Comparison of ENCODE assay signal across 1 cellular context in the genomic region with DNA sequence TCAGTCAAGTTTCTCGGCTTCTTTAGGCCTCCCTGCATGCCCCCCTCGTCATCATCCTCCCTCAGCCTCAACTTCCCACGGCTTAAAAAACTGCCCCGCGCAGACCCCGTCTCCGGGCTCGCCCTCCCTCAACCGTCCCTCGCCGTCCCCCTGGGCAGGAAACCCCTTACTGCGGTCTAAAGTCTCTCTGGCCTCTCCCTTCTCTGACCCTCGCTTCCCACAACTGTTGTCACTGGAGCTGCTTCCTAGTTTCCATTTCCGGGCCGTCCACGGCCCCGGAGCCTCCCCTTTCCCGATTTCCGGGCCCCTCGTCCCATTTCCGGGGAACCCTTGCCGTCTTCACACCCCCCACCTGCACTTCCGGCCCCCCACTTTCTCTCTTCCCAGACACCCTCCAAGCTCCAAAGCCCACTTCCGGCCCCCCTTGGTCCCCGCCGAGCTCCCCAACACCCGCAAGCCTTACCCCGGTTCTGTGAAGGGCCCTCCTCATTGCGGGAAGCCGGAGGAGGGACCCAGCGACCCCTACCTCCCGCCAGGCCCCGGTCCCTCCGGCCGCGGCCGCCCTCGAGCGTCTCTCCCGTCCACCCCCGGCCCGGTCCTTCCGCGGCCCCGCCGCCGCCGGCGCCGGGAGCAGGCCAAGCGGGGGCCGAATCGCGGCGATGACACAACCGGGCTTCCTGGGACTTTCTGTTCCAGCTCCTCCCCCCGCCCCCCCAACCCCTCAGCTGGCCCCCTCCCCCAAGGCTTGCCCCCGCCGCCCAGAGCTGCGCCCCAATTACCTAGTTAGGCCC.
TF ChIP-seq lines count a peak whose summit lies in the region.

No MANE protein-coding gene starts in this region.

TF ChIP-seq in GM12878, 131 proteins besides CTCF, POLR2A, EP300 and RAD21 (continued from another document and continues in another):
- TF ChIP-seq, protein P1, sequence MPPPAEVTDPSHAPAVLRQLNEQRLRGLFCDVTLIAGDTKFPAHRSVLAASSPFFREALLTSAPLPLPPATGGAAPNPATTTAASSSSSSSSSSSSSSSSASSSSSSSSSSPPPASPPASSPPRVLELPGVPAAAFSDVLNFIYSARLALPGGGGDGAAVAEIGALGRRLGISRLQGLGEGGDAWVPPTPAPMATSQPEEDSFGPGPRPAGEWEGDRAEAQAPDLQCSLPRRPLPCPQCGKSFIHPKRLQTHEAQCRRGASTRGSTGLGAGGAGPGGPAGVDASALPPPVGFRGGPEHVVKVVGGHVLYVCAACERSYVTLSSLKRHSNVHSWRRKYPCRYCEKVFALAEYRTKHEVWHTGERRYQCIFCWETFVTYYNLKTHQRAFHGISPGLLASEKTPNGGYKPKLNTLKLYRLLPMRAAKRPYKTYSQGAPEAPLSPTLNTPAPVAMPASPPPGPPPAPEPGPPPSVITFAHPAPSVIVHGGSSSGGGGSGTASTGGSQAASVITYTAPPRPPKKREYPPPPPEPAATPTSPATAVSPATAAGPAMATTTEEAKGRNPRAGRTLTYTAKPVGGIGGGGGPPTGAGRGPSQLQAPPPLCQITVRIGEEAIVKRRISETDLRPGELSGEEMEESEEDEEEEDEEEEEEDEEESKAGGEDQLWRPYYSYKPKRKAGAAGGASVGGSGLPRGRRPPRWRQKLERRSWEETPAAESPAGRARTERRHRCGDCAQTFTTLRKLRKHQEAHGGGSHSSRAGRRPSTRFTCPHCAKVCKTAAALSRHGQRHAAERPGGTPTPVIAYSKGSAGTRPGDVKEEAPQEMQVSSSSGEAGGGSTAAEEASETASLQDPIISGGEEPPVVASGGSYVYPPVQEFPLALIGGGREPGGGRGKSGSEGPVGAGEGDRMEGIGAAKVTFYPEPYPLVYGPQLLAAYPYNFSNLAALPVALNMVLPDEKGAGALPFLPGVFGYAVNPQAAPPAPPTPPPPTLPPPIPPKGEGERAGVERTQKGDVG (CRISPR knock-in tag; IDR thresholded peaks at IDR 0.05): no peak
- TF ChIP-seq ASH2L (IDR thresholded peaks at IDR 0.05; ENCODE audit: borderline replicate concordance, low read depth): no peak
- TF ChIP-seq, protein P2, sequence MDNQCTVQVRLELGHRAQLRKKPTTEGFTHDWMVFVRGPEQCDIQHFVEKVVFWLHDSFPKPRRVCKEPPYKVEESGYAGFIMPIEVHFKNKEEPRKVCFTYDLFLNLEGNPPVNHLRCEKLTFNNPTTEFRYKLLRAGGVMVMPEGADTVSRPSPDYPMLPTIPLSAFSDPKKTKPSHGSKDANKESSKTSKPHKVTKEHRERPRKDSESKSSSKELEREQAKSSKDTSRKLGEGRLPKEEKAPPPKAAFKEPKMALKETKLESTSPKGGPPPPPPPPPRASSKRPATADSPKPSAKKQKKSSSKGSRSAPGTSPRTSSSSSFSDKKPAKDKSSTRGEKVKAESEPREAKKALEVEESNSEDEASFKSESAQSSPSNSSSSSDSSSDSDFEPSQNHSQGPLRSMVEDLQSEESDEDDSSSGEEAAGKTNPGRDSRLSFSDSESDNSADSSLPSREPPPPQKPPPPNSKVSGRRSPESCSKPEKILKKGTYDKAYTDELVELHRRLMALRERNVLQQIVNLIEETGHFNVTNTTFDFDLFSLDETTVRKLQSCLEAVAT (IDR thresholded peaks at IDR 0.05): peak; percentile 31; the same call in 1 of the 2 replicates
- TF ChIP-seq MYC (IDR thresholded peaks at IDR 0.05; ENCODE audit: insufficient read depth, insufficient read length, insufficient replicate concordance, low read length, severe bottlenecking): no peak
- peak; percentile 37 for TF ChIP-seq RUNX3 (IDR thresholded peaks at IDR 0.05; ENCODE audit: low read length)
- no peak for TF ChIP-seq CBX3 (IDR thresholded peaks at IDR 0.05; ENCODE audit: borderline replicate concordance, low read depth)
- no peak for TF ChIP-seq MEF2B (IDR thresholded peaks at IDR 0.05; ENCODE audit: partially characterized antibody, poor library complexity, severe bottlenecking)
- TF ChIP-seq SMARCA5 (IDR thresholded peaks at IDR 0.05): peak; percentile 33; the same call in 1 of the 2 replicates
- no peak for TF ChIP-seq CEBPB (IDR thresholded peaks at IDR 0.05; ENCODE audit: borderline replicate concordance in 1 of 2, low read depth in 2 of 2, low read length in 2 of 2)
- TF ChIP-seq IKZF2 (IDR thresholded peaks at IDR 0.05): peak; percentile 94 to 96
- no peak; the same call in 1 of the 2 replicates for TF ChIP-seq CREB1 (IDR thresholded peaks at IDR 0.05; ENCODE audit: low read depth)
- peak; percentile 64 for TF ChIP-seq ATF7 (IDR thresholded peaks at IDR 0.05; ENCODE audit: low read depth)
- TF ChIP-seq POU2F2 (IDR thresholded peaks at IDR 0.05; ENCODE audit: borderline replicate concordance, low read depth, low read length): no peak
- TF ChIP-seq GATAD2B (conservative IDR thresholded peaks at IDR 0.05; ENCODE audit: low read depth): peak; percentile 82
- 0 out of 2 replicates have a peak, but pooled peaks have one; percentile 28 for TF ChIP-seq POLR2AphosphoS5 (IDR thresholded peaks at IDR 0.05; ENCODE audit: low read length)
- TF ChIP-seq KLF5 (IDR thresholded peaks at IDR 0.05; ENCODE audit: partially characterized antibody): no peak
- TF ChIP-seq EED (IDR thresholded peaks at IDR 0.05; ENCODE audit: low read depth): peak; percentile 90
- TF ChIP-seq ESRRA (IDR thresholded peaks at IDR 0.05; ENCODE audit: low read length): no peak
- TF ChIP-seq, protein P3, sequence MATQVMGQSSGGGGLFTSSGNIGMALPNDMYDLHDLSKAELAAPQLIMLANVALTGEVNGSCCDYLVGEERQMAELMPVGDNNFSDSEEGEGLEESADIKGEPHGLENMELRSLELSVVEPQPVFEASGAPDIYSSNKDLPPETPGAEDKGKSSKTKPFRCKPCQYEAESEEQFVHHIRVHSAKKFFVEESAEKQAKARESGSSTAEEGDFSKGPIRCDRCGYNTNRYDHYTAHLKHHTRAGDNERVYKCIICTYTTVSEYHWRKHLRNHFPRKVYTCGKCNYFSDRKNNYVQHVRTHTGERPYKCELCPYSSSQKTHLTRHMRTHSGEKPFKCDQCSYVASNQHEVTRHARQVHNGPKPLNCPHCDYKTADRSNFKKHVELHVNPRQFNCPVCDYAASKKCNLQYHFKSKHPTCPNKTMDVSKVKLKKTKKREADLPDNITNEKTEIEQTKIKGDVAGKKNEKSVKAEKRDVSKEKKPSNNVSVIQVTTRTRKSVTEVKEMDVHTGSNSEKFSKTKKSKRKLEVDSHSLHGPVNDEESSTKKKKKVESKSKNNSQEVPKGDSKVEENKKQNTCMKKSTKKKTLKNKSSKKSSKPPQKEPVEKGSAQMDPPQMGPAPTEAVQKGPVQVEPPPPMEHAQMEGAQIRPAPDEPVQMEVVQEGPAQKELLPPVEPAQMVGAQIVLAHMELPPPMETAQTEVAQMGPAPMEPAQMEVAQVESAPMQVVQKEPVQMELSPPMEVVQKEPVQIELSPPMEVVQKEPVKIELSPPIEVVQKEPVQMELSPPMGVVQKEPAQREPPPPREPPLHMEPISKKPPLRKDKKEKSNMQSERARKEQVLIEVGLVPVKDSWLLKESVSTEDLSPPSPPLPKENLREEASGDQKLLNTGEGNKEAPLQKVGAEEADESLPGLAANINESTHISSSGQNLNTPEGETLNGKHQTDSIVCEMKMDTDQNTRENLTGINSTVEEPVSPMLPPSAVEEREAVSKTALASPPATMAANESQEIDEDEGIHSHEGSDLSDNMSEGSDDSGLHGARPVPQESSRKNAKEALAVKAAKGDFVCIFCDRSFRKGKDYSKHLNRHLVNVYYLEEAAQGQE (IDR thresholded peaks at IDR 0.05; ENCODE audit: low read depth, low read length): no peak
- TF ChIP-seq STAT3 (IDR thresholded peaks at IDR 0.05; ENCODE audit: low read depth, low read length): no peak
- no peak for TF ChIP-seq NRF1 (conservative IDR thresholded peaks at IDR 0.05; ENCODE audit: low read depth, low read length)
- no peak for TF ChIP-seq JUNB (IDR thresholded peaks at IDR 0.05)
- peak; percentile 53 for TF ChIP-seq NBN (IDR thresholded peaks at IDR 0.05)
- TF ChIP-seq, protein P4, sequence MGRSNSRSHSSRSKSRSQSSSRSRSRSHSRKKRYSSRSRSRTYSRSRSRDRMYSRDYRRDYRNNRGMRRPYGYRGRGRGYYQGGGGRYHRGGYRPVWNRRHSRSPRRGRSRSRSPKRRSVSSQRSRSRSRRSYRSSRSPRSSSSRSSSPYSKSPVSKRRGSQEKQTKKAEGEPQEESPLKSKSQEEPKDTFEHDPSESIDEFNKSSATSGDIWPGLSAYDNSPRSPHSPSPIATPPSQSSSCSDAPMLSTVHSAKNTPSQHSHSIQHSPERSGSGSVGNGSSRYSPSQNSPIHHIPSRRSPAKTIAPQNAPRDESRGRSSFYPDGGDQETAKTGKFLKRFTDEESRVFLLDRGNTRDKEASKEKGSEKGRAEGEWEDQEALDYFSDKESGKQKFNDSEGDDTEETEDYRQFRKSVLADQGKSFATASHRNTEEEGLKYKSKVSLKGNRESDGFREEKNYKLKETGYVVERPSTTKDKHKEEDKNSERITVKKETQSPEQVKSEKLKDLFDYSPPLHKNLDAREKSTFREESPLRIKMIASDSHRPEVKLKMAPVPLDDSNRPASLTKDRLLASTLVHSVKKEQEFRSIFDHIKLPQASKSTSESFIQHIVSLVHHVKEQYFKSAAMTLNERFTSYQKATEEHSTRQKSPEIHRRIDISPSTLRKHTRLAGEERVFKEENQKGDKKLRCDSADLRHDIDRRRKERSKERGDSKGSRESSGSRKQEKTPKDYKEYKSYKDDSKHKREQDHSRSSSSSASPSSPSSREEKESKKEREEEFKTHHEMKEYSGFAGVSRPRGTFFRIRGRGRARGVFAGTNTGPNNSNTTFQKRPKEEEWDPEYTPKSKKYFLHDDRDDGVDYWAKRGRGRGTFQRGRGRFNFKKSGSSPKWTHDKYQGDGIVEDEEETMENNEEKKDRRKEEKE (IDR thresholded peaks at IDR 0.05): no peak
- TF ChIP-seq ZNF217 (IDR thresholded peaks at IDR 0.05): no peak
- no peak for TF ChIP-seq NR2F1 (conservative IDR thresholded peaks at IDR 0.05)
- TF ChIP-seq, protein P5, sequence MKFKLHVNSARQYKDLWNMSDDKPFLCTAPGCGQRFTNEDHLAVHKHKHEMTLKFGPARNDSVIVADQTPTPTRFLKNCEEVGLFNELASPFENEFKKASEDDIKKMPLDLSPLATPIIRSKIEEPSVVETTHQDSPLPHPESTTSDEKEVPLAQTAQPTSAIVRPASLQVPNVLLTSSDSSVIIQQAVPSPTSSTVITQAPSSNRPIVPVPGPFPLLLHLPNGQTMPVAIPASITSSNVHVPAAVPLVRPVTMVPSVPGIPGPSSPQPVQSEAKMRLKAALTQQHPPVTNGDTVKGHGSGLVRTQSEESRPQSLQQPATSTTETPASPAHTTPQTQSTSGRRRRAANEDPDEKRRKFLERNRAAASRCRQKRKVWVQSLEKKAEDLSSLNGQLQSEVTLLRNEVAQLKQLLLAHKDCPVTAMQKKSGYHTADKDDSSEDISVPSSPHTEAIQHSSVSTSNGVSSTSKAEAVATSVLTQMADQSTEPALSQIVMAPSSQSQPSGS (IDR thresholded peaks at IDR 0.05; ENCODE audit: low read length): no peak
- peak; percentile 85 to 98; a peak in 3 of 4 replicates for TF ChIP-seq ETV6 (conservative IDR thresholded peaks at IDR 0.05 in 1 of 2, IDR thresholded peaks at IDR 0.05 in 1 of 2; ENCODE audit: borderline replicate concordance in 1 of 2, low read depth in 1 of 2)
- no peak for TF ChIP-seq WRNIP1 (IDR thresholded peaks at IDR 0.05; ENCODE audit: borderline replicate concordance, low read depth, low read length)
- TF ChIP-seq HDAC6 (IDR thresholded peaks at IDR 0.05; ENCODE audit: unreplicated experiment): no peak
- TF ChIP-seq SP1 (IDR thresholded peaks at IDR 0.05; ENCODE audit: low read depth, low read length): no peak
- no peak for TF ChIP-seq RFX5 (IDR thresholded peaks at IDR 0.05; ENCODE audit: low read depth, low read length)
- TF ChIP-seq, protein P6, sequence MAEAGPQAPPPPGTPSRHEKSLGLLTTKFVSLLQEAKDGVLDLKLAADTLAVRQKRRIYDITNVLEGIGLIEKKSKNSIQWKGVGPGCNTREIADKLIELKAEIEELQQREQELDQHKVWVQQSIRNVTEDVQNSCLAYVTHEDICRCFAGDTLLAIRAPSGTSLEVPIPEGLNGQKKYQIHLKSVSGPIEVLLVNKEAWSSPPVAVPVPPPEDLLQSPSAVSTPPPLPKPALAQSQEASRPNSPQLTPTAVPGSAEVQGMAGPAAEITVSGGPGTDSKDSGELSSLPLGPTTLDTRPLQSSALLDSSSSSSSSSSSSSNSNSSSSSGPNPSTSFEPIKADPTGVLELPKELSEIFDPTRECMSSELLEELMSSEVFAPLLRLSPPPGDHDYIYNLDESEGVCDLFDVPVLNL (IDR thresholded peaks at IDR 0.05; ENCODE audit: low read depth, low read length): no peak
- TF ChIP-seq, protein P7, sequence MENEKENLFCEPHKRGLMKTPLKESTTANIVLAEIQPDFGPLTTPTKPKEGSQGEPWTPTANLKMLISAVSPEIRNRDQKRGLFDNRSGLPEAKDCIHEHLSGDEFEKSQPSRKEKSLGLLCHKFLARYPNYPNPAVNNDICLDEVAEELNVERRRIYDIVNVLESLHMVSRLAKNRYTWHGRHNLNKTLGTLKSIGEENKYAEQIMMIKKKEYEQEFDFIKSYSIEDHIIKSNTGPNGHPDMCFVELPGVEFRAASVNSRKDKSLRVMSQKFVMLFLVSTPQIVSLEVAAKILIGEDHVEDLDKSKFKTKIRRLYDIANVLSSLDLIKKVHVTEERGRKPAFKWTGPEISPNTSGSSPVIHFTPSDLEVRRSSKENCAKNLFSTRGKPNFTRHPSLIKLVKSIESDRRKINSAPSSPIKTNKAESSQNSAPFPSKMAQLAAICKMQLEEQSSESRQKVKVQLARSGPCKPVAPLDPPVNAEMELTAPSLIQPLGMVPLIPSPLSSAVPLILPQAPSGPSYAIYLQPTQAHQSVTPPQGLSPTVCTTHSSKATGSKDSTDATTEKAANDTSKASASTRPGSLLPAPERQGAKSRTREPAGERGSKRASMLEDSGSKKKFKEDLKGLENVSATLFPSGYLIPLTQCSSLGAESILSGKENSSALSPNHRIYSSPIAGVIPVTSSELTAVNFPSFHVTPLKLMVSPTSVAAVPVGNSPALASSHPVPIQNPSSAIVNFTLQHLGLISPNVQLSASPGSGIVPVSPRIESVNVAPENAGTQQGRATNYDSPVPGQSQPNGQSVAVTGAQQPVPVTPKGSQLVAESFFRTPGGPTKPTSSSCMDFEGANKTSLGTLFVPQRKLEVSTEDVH (IDR thresholded peaks at IDR 0.05; ENCODE audit: low read depth, partially characterized antibody): peak; percentile 71
- TF ChIP-seq BACH1 (IDR thresholded peaks at IDR 0.05; ENCODE audit: borderline replicate concordance): no peak; the same call in 1 of the 2 replicates
- no peak for TF ChIP-seq BMI1 (IDR thresholded peaks at IDR 0.05; ENCODE audit: borderline replicate concordance)
- TF ChIP-seq FOS (IDR thresholded peaks at IDR 0.05; ENCODE audit: borderline replicate concordance, extremely low read depth, insufficient read length): no peak
